1 cellular context compared by ENCODE assay signal in the genomic region with DNA sequence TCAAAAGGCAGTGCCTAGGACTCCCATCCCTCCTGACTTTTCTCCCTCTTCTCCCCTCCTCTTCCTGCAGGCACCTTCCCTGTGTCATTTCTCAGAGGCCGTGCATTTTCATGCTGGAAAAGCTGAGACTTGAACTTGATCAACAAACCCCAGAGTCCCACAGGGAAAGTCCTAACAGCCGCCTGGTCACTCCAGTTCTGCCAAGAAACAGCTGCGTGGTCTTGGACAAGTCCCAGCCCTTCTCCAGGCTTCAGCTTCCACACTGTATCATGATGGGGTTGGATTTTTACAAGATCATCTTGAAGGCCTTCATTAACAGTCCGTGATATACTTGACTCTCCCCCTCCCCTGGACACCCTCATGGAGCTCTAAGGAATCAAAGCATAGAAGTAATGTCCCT.
TF ChIP-seq lines count a peak whose summit lies in the region.

No MANE protein-coding gene starts in this region.

TF ChIP-seq in H1, 55 proteins besides CTCF, POLR2A, EP300 and RAD21 (continued from another document):
- no peak for TF ChIP-seq CBX8 (IDR thresholded peaks at IDR 0.05; ENCODE audit: borderline replicate concordance, low read depth, low read length)
- TF ChIP-seq RXRA (IDR thresholded peaks at IDR 0.05; ENCODE audit: insufficient read depth, low read depth, low read length), result no peak
- no peak for TF ChIP-seq SIRT6 (IDR thresholded peaks at IDR 0.05; ENCODE audit: low read length)
- TF ChIP-seq SUZ12 (IDR thresholded peaks at IDR 0.05; ENCODE audit: low read length), result no peak
- TF ChIP-seq BACH1 (IDR thresholded peaks at IDR 0.05; ENCODE audit: low read length), result no peak
- no peak for TF ChIP-seq POU5F1 (IDR thresholded peaks at IDR 0.05; ENCODE audit: low read depth, low read length)
- TF ChIP-seq CREB1 (IDR thresholded peaks at IDR 0.05), result no peak
- no peak for TF ChIP-seq KDM4A (IDR thresholded peaks at IDR 0.05; ENCODE audit: low read depth, low read length, severe bottlenecking)
- TF ChIP-seq EGR1 (IDR thresholded peaks at IDR 0.05; ENCODE audit: borderline replicate concordance, low read depth, low read length), result no peak
- no peak for TF ChIP-seq JUN (IDR thresholded peaks at IDR 0.05; ENCODE audit: low read depth, low read length)
- no peak for TF ChIP-seq NRF1 (IDR thresholded peaks at IDR 0.05; ENCODE audit: low read depth, low read length)
- no peak for TF ChIP-seq CBX5 (IDR thresholded peaks at IDR 0.05; ENCODE audit: low read depth, low read length)
- TF ChIP-seq, protein P1, sequence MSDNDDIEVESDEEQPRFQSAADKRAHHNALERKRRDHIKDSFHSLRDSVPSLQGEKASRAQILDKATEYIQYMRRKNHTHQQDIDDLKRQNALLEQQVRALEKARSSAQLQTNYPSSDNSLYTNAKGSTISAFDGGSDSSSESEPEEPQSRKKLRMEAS (IDR thresholded peaks at IDR 0.05), result no peak
- no peak for TF ChIP-seq SP4 (IDR thresholded peaks at IDR 0.05; ENCODE audit: low read length)
